Comparison of ENCODE assay signal across 2 cellular contexts in the genomic region with DNA sequence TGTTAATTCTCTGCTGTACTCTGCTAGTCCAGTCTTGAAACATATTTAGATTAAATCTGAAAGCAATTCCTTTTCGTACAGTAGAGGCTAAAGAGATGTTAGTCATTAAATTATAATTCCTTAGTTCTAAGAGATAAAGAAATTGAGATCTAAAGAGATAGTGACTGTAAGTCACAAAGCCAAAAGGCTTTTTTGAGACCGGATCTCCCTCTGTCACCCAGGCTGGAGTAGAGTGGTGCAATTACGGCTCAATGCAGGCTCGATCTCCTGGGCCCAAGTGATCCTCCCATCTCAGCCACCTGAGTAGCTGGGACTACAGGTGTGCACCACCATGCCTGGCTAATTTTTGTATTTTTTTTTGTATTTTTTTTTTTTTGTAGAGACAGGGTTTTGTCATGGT.
TF ChIP-seq lines count a peak whose summit lies in the region.

No MANE protein-coding gene starts in this region.

TF ChIP-seq in HEK293, 187 proteins besides CTCF, POLR2A, EP300 and RAD21:
- TF ChIP-seq, protein P1, sequence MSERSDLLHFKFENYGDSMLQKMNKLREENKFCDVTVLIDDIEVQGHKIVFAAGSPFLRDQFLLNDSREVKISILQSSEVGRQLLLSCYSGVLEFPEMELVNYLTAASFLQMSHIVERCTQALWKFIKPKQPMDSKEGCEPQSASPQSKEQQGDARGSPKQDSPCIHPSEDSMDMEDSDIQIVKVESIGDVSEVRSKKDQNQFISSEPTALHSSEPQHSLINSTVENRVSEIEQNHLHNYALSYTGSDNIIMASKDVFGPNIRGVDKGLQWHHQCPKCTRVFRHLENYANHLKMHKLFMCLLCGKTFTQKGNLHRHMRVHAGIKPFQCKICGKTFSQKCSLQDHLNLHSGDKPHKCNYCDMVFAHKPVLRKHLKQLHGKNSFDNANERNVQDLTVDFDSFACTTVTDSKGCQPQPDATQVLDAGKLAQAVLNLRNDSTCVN (tag by site-specific recombination; optimal IDR thresholded peaks at IDR 0.05): no peak
- TF ChIP-seq ZBTB10 (tag by site-specific recombination; IDR thresholded peaks at IDR 0.05): no peak
- no peak for TF ChIP-seq ZNF155 (tag by site-specific recombination; IDR thresholded peaks at IDR 0.05)
- TF ChIP-seq ZNF140 (tag by site-specific recombination; IDR thresholded peaks at IDR 0.05): peak; percentile 87
- no peak for TF ChIP-seq ZNF26 (tag by site-specific recombination; IDR thresholded peaks at IDR 0.05)

TF ChIP-seq in K562, 482 proteins besides CTCF, POLR2A, EP300 and RAD21 (continued from another document):
- TF ChIP-seq EWSR1 (IDR thresholded peaks at IDR 0.05; ENCODE audit: borderline replicate concordance, low read depth, partially characterized antibody): no peak
- no peak for TF ChIP-seq PHF20 (IDR thresholded peaks at IDR 0.05; ENCODE audit: partially characterized antibody)
- TF ChIP-seq POLR2B (IDR thresholded peaks at IDR 0.05; ENCODE audit: low read depth, partially characterized antibody): peak; percentile 33
- TF ChIP-seq TEAD2 (tag; IDR thresholded peaks at IDR 0.05): no peak
- no peak for TF ChIP-seq EZH2 (IDR thresholded peaks at IDR 0.05; ENCODE audit: borderline replicate concordance, low read depth, low read length)
- TF ChIP-seq ZNF398 (CRISPR knock-in tag; IDR thresholded peaks at IDR 0.05): no peak
- 0 out of 2 replicates have a peak, but pooled peaks have one; percentile 47 for TF ChIP-seq SUPT5H (IDR thresholded peaks at IDR 0.05)
- TF ChIP-seq TGIF2 (CRISPR knock-in tag; IDR thresholded peaks at IDR 0.05): no peak
- no peak for TF ChIP-seq ZNF124 (CRISPR knock-in tag; IDR thresholded peaks at IDR 0.05)
